Comparison of ENCODE assay signal across 33 cellular contexts in the genomic region with DNA sequence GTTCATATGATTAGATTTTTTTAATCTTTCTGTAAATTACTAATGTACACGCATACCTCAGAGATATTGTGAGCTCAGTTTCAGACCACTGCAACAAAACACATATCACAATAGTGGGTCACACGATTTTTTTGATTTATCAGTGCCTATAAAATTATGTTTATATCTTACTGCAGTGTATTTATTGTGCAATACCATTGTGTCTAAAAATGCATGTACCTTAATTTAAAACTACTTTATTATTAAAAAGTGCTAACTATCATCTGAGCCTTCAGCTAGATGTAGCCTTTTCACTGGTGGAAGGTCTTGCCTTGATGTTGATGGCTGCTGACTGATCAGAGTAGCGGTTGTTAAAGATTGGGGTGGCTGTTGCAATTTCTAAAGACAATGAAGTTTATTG.
"Had no signal": no experiment of that assay in that cellular context is flagged by ENCODE, and none has a peak within 500 bp of the region (broad histone marks: within the 10 kb centered on the region; RNA-seq: fewer than 3 reads in every experiment).

No MANE protein-coding gene starts in this region.

- H3K4me1 ChIP-seq: adrenal gland, ascending aorta, body of pancreas, breast epithelium had no signal

- H3K27me3 ChIP-seq: adrenal gland, ascending aorta, body of pancreas, brain microvascular endothelial cell, breast epithelium, cardiac muscle cell had no signal

- H3K4me3 ChIP-seq: adrenal gland, ascending aorta, body of pancreas, breast epithelium, cardiac muscle cell had no signal

- H3K27ac ChIP-seq: adrenal gland, ascending aorta, body of pancreas, brain microvascular endothelial cell, breast epithelium, cardiac muscle cell had no signal

- H3K9me3 ChIP-seq: ascending aorta, body of pancreas, breast epithelium had no signal

- FAIRE-seq: astrocyte, bronchial epithelial cell had no signal

- ATAC-seq: activated naive CD4-positive, alpha-beta T cell treated with anti-CD3 and anti-CD28 coated beads, Interleukin-2, amount 50 U/mL, for 72 hours; activated naive CD8-positive, alpha-beta T cell treated with anti-CD3 and anti-CD28 coated beads, Interleukin-2, amount 50 U/mL, for 24 hours; activated T-cell treated with anti-CD3 and anti-CD28 coated beads, Interleukin-2, amount 50 U/mL, for 4 hours; activated T-cell treated with anti-CD3 and anti-CD28 coated beads, Interleukin-2, amount 50 U/mL, for 72 hours; activated T-helper 17 cell treated with anti-CD3 and anti-CD28 coated beads, Interleukin-2, amount 50 U/mL, for 72 hours; body of pancreas had no signal

- H3K36me3 ChIP-seq: adrenal gland, ascending aorta, brain microvascular endothelial cell, breast epithelium, cardiac muscle cell had no signal

- DNase-seq: activated effector memory CD4-positive, alpha-beta T cell treated with anti-CD3 and anti-CD28 coated beads, Interleukin-2, amount 50 U/mL, for 16 hours; activated effector memory CD4-positive, alpha-beta T cell treated with Interleukin-2 at 50 U/mL for 16 hours; activated gamma-delta T cell; activated gamma-delta T cell treated with Interleukin-2 at 50 U/mL for 16 hours; activated naive CD4-positive, alpha-beta T cell; activated naive CD4-positive, alpha-beta T cell treated with anti-CD3 and anti-CD28 coated beads for 36 hours; activated naive CD4-positive, alpha-beta T cell treated with anti-CD3 and anti-CD28 coated beads, Interleukin-2, amount 10 ng/mL, durations not matched to agents 7 days and 5 days; activated naive CD4-positive, alpha-beta T cell treated with anti-CD3 and anti-CD28 coated beads, Interleukin-2, amount 50 U/mL, for 16 hours; activated naive CD4-positive, alpha-beta T cell treated with Interleukin-2 at 50 U/mL for 16 hours; activated naive CD8-positive, alpha-beta T cell treated with anti-CD3 and anti-CD28 coated beads for 36 hours; activated naive CD8-positive, alpha-beta T cell treated with anti-CD3 and anti-CD28 coated beads, Interleukin-2, amount 10 ng/mL, durations not matched to agents 7 days and 5 days; activated naive CD8-positive, alpha-beta T cell treated with anti-CD3 and anti-CD28 coated beads, Interleukin-2, amount 50 U/mL, for 24 hours; activated T-cell treated with anti-CD3 and anti-CD28 coated beads, Interleukin-2, amount 50 U/mL, for 24 hours; activated T-cell treated with anti-CD3 and anti-CD28 coated beads, Interleukin-2, amount 50 U/mL, for 4 hours; activated T-cell treated with anti-CD3 and anti-CD28 coated beads, Interleukin-2, amount 50 U/mL, for 48 hours; activated T-cell treated with anti-CD3 and anti-CD28 coated beads, Interleukin-2, amount 50 U/mL, for 72 hours; adrenal gland; amniotic stem cell; amygdala; anterior cingulate cortex; aorta; body of pancreas; brain microvascular endothelial cell; caudate nucleus; central memory CD4-positive, alpha-beta T cell; cerebellar nuclear complex had no signal
